Comparison of ENCODE assay signal across 15 cellular contexts in genomic region chr1:211371406-211372105, GRCh38. TPM values are rescaled to one million over a fixed set of nuclear protein-coding genes. Genes with fewer than 3 reads are reported as not detected.
DNase-seq lines count a peak whose midpoint lies in the region; ATAC-seq and TF ChIP-seq lines count a peak whose summit lies in the region.
"Had no signal": no experiment of that assay in that cellular context is flagged by ENCODE, and none has a peak within 500 bp of the region (broad histone marks: within the 10 kb centered on the region; RNA-seq: fewer than 3 reads in every experiment).

No MANE protein-coding gene starts in this region.

- no peaks in the 10 kb centered on the region for H4K20me1 ChIP-seq in SK-N-SH (ENCODE audit: insufficient read depth)

- no peak for TF ChIP-seq CTCF in astrocyte of the spinal cord (IDR thresholded peaks at IDR 0.05; ENCODE audit: low read depth, low read length)
- no peak for TF ChIP-seq CTCF in SK-N-SH (IDR thresholded peaks at IDR 0.05)

- H3K9me3 ChIP-seq in SK-N-SH: no peaks in the 10 kb centered on the region
- H3K9me3 ChIP-seq in effector memory CD4-positive, alpha-beta T cell (ENCODE audit: control insufficient read depth, low read length): no peaks in the 10 kb centered on the region
- H3K9me3 ChIP-seq: right atrium auricular region had no signal

- no peaks in the 10 kb centered on the region for H3K9me2 ChIP-seq in SK-N-SH

- H3K4me2 ChIP-seq in SK-N-SH: no peak overlapping the region

- peak; percentile 76 for DNase-seq in DMS53 (lab: John Stamatoyannopoulos, UW)
- DNase-seq in LHCN-M2 (ENCODE audit: low read depth): peak; percentile 36
- DNase-seq in astrocyte of the spinal cord (ENCODE audit: low read depth, low spot score): peak; percentile 41
- DNase-seq in naive B cell: no peak
- no peak for DNase-seq in stimulated activated CD4-positive, alpha-beta T cell treated with anti-CD3 and anti-CD28 coated beads, Interleukin-2, amount 100 ng/mL, for 24 hours
- DNase-seq in SK-N-SH: no peak
- DNase-seq in medulla oblongata (ENCODE audit: extremely low spot score): no peak
- DNase-seq in effector memory CD4-positive, alpha-beta T cell: no peak
- DNase-seq: activated CD4-positive, alpha-beta memory T cell treated with anti-CD3 and anti-CD28 coated beads, Interleukin-2, amount 10 ng/mL, durations not matched to agents 7 days and 5 days; effector CD4-positive, alpha-beta T cell; GM23248; midbrain; NCI-H1105 had no signal

- WGBS in SK-N-SH (ENCODE audit: low lambda C conversion rate): 100% methylated on average over 1 of the region's 1 CpG

- TF ChIP-seq EP300 in SK-N-SH (IDR thresholded peaks at IDR 0.05; ENCODE audit: borderline replicate concordance in 1 of 2, low read depth in 1 of 2, low read length in 1 of 2): no peak

- H3K36me3 ChIP-seq in SK-N-SH (replicated peaks in 1 of 2; ENCODE audit: control insufficient read depth in 1 of 2, insufficient read depth in 2 of 2, low read length in 1 of 2): peaks cover 5 to 16% of the 10 kb centered on the region in 2 experiments
- peaks cover 50% of the 10 kb centered on the region for H3K36me3 ChIP-seq in effector memory CD4-positive, alpha-beta T cell (ENCODE audit: control insufficient read depth, insufficient read depth, low read length)

- no peak overlapping the region for H3K4me3 ChIP-seq in astrocyte of the spinal cord (ENCODE audit: low read depth, low read length)
- no peak overlapping the region for H3K4me3 ChIP-seq in SK-N-SH (ENCODE audit: low read depth in 2 of 2, low read length in 1 of 2)
- no peak overlapping the region for H3K4me3 ChIP-seq in effector memory CD4-positive, alpha-beta T cell (ENCODE audit: insufficient read depth, low read depth, low read length, poor library complexity, severe bottlenecking)
- H3K4me3 ChIP-seq: GM23248, right atrium auricular region had no signal

- CTCF ChIA-PET in SK-N-SH (lab: Yijun Ruan, JAX): no interaction called here

- peaks cover 0 to 6% of the 10 kb centered on the region in 2 experiments; a peak in 1 of 4 replicates for H3K4me1 ChIP-seq in SK-N-SH (ENCODE audit: control insufficient read depth in 1 of 2, insufficient read depth in 2 of 2, low read depth in 1 of 2, low read length in 1 of 2)
- no peaks in the 10 kb centered on the region for H3K4me1 ChIP-seq in effector memory CD4-positive, alpha-beta T cell (ENCODE audit: control insufficient read depth, insufficient read depth, low read length, poor library complexity, severe bottlenecking)
- H3K4me1 ChIP-seq: right atrium auricular region had no signal

- POLR2A ChIA-PET in SK-N-SH (lab: Yijun Ruan, JAX): no interaction called here

- peaks cover 27 to 55% of the 10 kb centered on the region in 2 donors for H3K36me3 Mint-ChIP-seq in naive B cell

- no peaks in the 10 kb centered on the region for H3K27me3 Mint-ChIP-seq in naive B cell
- H3K27me3 Mint-ChIP-seq: activated CD4-positive, alpha-beta memory T cell treated with anti-CD3 and anti-CD28 coated beads, Interleukin-2, amount 10 ng/mL, durations not matched to agents 7 days and 5 days had no signal

- no peak overlapping the region for H3K4me3 Mint-ChIP-seq in naive B cell
- H3K4me3 Mint-ChIP-seq: activated CD4-positive, alpha-beta memory T cell treated with anti-CD3 and anti-CD28 coated beads, Interleukin-2, amount 10 ng/mL, durations not matched to agents 7 days and 5 days; T-helper 1 cell treated with Interleukin-12 subunit alpha and Interleukin-12 subunit beta and Interleukin-4 antibody, amounts not matched to agents 30 μg/mL and 1 μg/mL, for 36 hours had no signal

- no peaks in the 10 kb centered on the region for H3F3A ChIP-seq in SK-N-SH (replicated peaks; ENCODE audit: insufficient read depth)

- H3K9ac ChIP-seq in SK-N-SH: no peak overlapping the region
- H3K9ac ChIP-seq: GM23248 had no signal

- TF ChIP-seq RAD21 in SK-N-SH (IDR thresholded peaks at IDR 0.05; ENCODE audit: low read length): no peak

- no peak overlapping the region for H2AFZ ChIP-seq in SK-N-SH (ENCODE audit: low read depth)
- H2AFZ ChIP-seq: GM23248 had no signal

- in situ Hi-C loops in astrocyte of the spinal cord (cut with HindIII; ENCODE audit: low sequenced_read_pairs): no loop called here

- peak overlapping the region in 5 of 6 donors; percentile 32 to 76 (median 54) for H3K27ac Mint-ChIP-seq in naive B cell
- H3K27ac Mint-ChIP-seq: activated CD4-positive, alpha-beta memory T cell treated with anti-CD3 and anti-CD28 coated beads, Interleukin-2, amount 10 ng/mL, durations not matched to agents 7 days and 5 days; T-helper 1 cell treated with Interleukin-12 subunit alpha and Interleukin-12 subunit beta and Interleukin-4 antibody, amounts not matched to agents 30 μg/mL and 1 μg/mL, for 36 hours had no signal

- H3K4me1 Mint-ChIP-seq in naive B cell: peaks cover 8 to 22% (median 10%) of the 10 kb centered on the region in 3 donors

- no peaks in the 10 kb centered on the region for H3K79me2 ChIP-seq in SK-N-SH (ENCODE audit: insufficient read depth)

- H3K27me3 ChIP-seq in SK-N-SH (ENCODE audit: insufficient read depth): no peaks in the 10 kb centered on the region
- no peaks in the 10 kb centered on the region for H3K27me3 ChIP-seq in effector memory CD4-positive, alpha-beta T cell (replicated peaks; ENCODE audit: control insufficient read depth, insufficient read depth, low read length, poor library complexity, severe bottlenecking)
- H3K27me3 ChIP-seq: right atrium auricular region had no signal

- H3K27ac ChIP-seq in SK-N-SH (ENCODE audit: low read depth in 2 of 2, low read length in 1 of 2): 0 out of 4 replicates have a peak overlapping the region, but pooled peaks of 1 of the 2 experiments have one; percentile 7
- H3K27ac ChIP-seq in effector memory CD4-positive, alpha-beta T cell (ENCODE audit: insufficient read depth, low read length, poor library complexity, severe bottlenecking): no peak overlapping the region
- H3K27ac ChIP-seq: GM23248, right atrium auricular region had no signal

- no peak for ATAC-seq in naive B cell (ENCODE audit: low read depth in 2 of 2)

- no peaks in the 10 kb centered on the region for H3K9me3 Mint-ChIP-seq in naive B cell
- H3K9me3 Mint-ChIP-seq: activated CD4-positive, alpha-beta memory T cell treated with anti-CD3 and anti-CD28 coated beads, Interleukin-2, amount 10 ng/mL, durations not matched to agents 7 days and 5 days; T-helper 1 cell treated with Interleukin-12 subunit alpha and Interleukin-12 subunit beta and Interleukin-4 antibody, amounts not matched to agents 30 μg/mL and 1 μg/mL, for 36 hours had no signal

TF ChIP-seq in SK-N-SH, 30 proteins besides CTCF, POLR2A, EP300 and RAD21:
- no peak for TF ChIP-seq TCF12 (IDR thresholded peaks at IDR 0.05)
- no peak for TF ChIP-seq FOXJ3 (CRISPR knock-in tag; IDR thresholded peaks at IDR 0.05)
- TF ChIP-seq JUND (IDR thresholded peaks at IDR 0.05): no peak

RNA-seq across cellular contexts. Expression of gene TRAF5, which starts 44.9 kb away (rescaled TPM):
- 2.8 and 4.2 TPM in 2 replicates for total RNA-seq in LHCN-M2 (2014; rRNA removed)
- polyA plus RNA-seq in LHCN-M2 (2012): 2.2 TPM
- 100 to 1,000 TPM in 1 of 6 donors, 10 to 100 TPM in 5; 41.1 to 105 (median 80.3) TPM for polyA plus RNA-seq in naive B cell (ENCODE audit: low read depth in 6 of 6)
- polyA plus RNA-seq in SK-N-SH (2012; rRNA removed): 7.6 and 10.5 TPM in 2 replicates
- polyA plus RNA-seq in SK-N-SH (2012; cell fraction: cytosol; rRNA removed): 5.1 and 5.4 TPM in 2 replicates
- 34.5 and 45.6 TPM in 2 replicates for polyA plus RNA-seq in SK-N-SH (2012; cell fraction: nucleus; rRNA removed)

Comparison
In these comparisons a context has a peak if more than half of its experiments do, and no peak if none do; other contexts are left out.
1. DNase-seq: peak in DMS53 (single experiment), LHCN-M2 (single experiment) and astrocyte of the spinal cord (single experiment); none in naive B cell (single experiment), stimulated activated CD4-positive, alpha-beta T cell treated with anti-CD3 and anti-CD28 coated beads, Interleukin-2, amount 100 ng/mL, for 24 hours (0 of 2), SK-N-SH (single experiment), medulla oblongata (single experiment) and effector memory CD4-positive, alpha-beta T cell (0 of 3).